Comparison of ENCODE assay signal across 8 cellular contexts in genomic region chr13:102774210-102774560, GRCh38. TPM values are rescaled to one million over a fixed set of nuclear protein-coding genes. Genes with fewer than 3 reads are reported as not detected.
DNase-seq lines count a peak whose midpoint lies in the region; ATAC-seq and TF ChIP-seq lines count a peak whose summit lies in the region.

No MANE protein-coding gene starts in this region.

- H3K27ac ChIP-seq in body of pancreas (peak overlapping the region in 3 of 4 donors; percentile 70 to 87 (median 75)), lung (ENCODE audit: low read depth in 1 of 2, low read length in 1 of 2) (peak overlapping the region; percentile 85 to 88), upper lobe of right lung (peak overlapping the region; percentile 67)

- H3K4me3 ChIP-seq in body of pancreas = peak overlapping the region; percentile 54 to 76
- peak overlapping the region; percentile 79 for H3K4me3 ChIP-seq in lung
- H3K4me3 ChIP-seq in upper lobe of right lung = peak overlapping the region; percentile 73

- no peak for DNase-seq in activated T-cell treated with anti-CD3 and anti-CD28 coated beads, Interleukin-2, amount 50 U/mL, for 24 hours
- no peak for DNase-seq in activated T-cell treated with anti-CD3 and anti-CD28 coated beads, Interleukin-2, amount 50 U/mL, for 48 hours
- DNase-seq in body of pancreas (peak in 1 of 4 donors; percentile 14), lung (ENCODE audit: low spot score) (no peak), upper lobe of right lung (no peak), DMS153 (lab: John Stamatoyannopoulos, UW) (no peak), COLO668 (lab: John Stamatoyannopoulos, UW; ENCODE audit: unreplicated experiment) (no peak), H4 (ENCODE audit: low spot score) (no peak)

- no peaks in the 10 kb centered on the region for H3K27me3 ChIP-seq in body of pancreas
- H3K27me3 ChIP-seq in lung (ENCODE audit: control insufficient read depth, insufficient read depth) = no peaks in the 10 kb centered on the region
- H3K27me3 ChIP-seq in upper lobe of right lung = no peaks in the 10 kb centered on the region

- H3K4me3 Mint-ChIP-seq in activated T-cell treated with anti-CD3 and anti-CD28 coated beads, Interleukin-2, amount 50 U/mL, for 24 hours = peak overlapping the region; percentile 90

- 68 to 78% methylated on average over 26 of the region's 26 CpGs for WGBS in body of pancreas, 2 donors
- WGBS in lung, 2 donors = 69 to 77% methylated on average over 22 to 26 of the region's 26 CpGs

- ATAC-seq in body of pancreas (no peak), lung (ENCODE audit: insufficient read depth, low FRiP score) (no peak), upper lobe of right lung (no peak)

- H3K9me3 ChIP-seq in body of pancreas (no peaks in the 10 kb centered on the region), lung (ENCODE audit: control insufficient read depth in 2 of 2, insufficient read depth in 1 of 2, low read length in 1 of 2) (no peaks in the 10 kb centered on the region), upper lobe of right lung (no peaks in the 10 kb centered on the region)

- TF ChIP-seq CTCF in body of pancreas (IDR thresholded peaks at IDR 0.05) (no peak), lung (IDR thresholded peaks at IDR 0.05; ENCODE audit: control extremely low read depth, extremely low read depth) (no peak), upper lobe of right lung (IDR thresholded peaks at IDR 0.05) (no peak)

- TF ChIP-seq POLR2A in body of pancreas (IDR thresholded peaks at IDR 0.05) = no peak

- intact Hi-C loops in body of pancreas (cut with DNase I) = no loop called here
- intact Hi-C loops in upper lobe of right lung (cut with DNase I) = no loop called here

- H3K36me3 ChIP-seq in body of pancreas (replicated peaks in 1 of 2; ENCODE audit: insufficient read depth in 1 of 2, low read depth in 2 of 2) = no peaks in the 10 kb centered on the region
- no peaks in the 10 kb centered on the region for H3K36me3 ChIP-seq in lung (ENCODE audit: control insufficient read depth in 2 of 2, insufficient read depth in 2 of 2, low read length in 2 of 2)
- no peaks in the 10 kb centered on the region for H3K36me3 ChIP-seq in upper lobe of right lung

- no peaks in the 10 kb centered on the region for H3K9me3 Mint-ChIP-seq in activated T-cell treated with anti-CD3 and anti-CD28 coated beads, Interleukin-2, amount 50 U/mL, for 24 hours

- peaks cover 56% of the 10 kb centered on the region for H3K4me1 Mint-ChIP-seq in activated T-cell treated with anti-CD3 and anti-CD28 coated beads, Interleukin-2, amount 50 U/mL, for 24 hours (ENCODE audit: low read depth)

- peaks cover 26% of the 10 kb centered on the region for H3K36me3 Mint-ChIP-seq in activated T-cell treated with anti-CD3 and anti-CD28 coated beads, Interleukin-2, amount 50 U/mL, for 24 hours (ENCODE audit: low read depth)

- no peaks in the 10 kb centered on the region for H3K27me3 Mint-ChIP-seq in activated T-cell treated with anti-CD3 and anti-CD28 coated beads, Interleukin-2, amount 50 U/mL, for 24 hours

- peak overlapping the region; percentile 90 for H3K27ac Mint-ChIP-seq in activated T-cell treated with anti-CD3 and anti-CD28 coated beads, Interleukin-2, amount 50 U/mL, for 24 hours

- H3K4me1 ChIP-seq in body of pancreas (peaks cover 11% of the 10 kb centered on the region), lung (ENCODE audit: control insufficient read depth in 2 of 2, insufficient read depth in 2 of 2, low read length in 2 of 2) (peaks cover 0 to 9% of the 10 kb centered on the region in 2 donors), upper lobe of right lung (peaks cover 5% of the 10 kb centered on the region)

RNA-seq across cellular contexts. Expression of gene TEX30, which starts 0.6 kb away (rescaled TPM):
- total RNA-seq in body of pancreas (1 to 10 TPM; 3.6 to 4.2 TPM), lung (10 to 100 TPM in 1 of 2 donors, 1 to 10 TPM in 1; 5.1 to 10.2 TPM), upper lobe of right lung (5.8 TPM)
- polyA plus RNA-seq in lung = 10 to 100 TPM in 1 of 2 donors, 1 to 10 TPM in 1; 6.9 to 12.4 TPM
- total RNA-seq in H4 (2014; rRNA removed; shearing (Covaris generic)) = 32.0 and 36.1 TPM in 2 replicates

RNA-seq across cellular contexts. Expression of gene POGLUT2, which starts 24.6 kb away (rescaled TPM):
- total RNA-seq in body of pancreas = 1 to 10 TPM in 1 of 2 donors, not detected in 1; 4.2 TPM
- 10 to 100 TPM in 1 of 2 donors, 1 to 10 TPM in 1; 4.6 to 13.9 TPM for total RNA-seq in lung
- 1 to 10 TPM; 1.4 to 4.5 TPM for polyA plus RNA-seq in lung
- total RNA-seq in upper lobe of right lung = 5.1 TPM
- total RNA-seq in H4 (2014; rRNA removed; shearing (Covaris generic)) = 14.9 and 22.2 TPM in 2 replicates

RNA-seq across cellular contexts. Expression of gene BIVM, which starts 24.7 kb away (rescaled TPM):
- total RNA-seq in body of pancreas = 10 to 100 TPM; 15.8 to 18.9 TPM
- 10 to 100 TPM; 14.8 to 38.4 TPM for total RNA-seq in lung
- 10 to 100 TPM in 1 of 2 donors, 1 to 10 TPM in 1; 5.5 to 11.5 TPM for polyA plus RNA-seq in lung
- total RNA-seq in upper lobe of right lung = 16.1 TPM
- 1.4 and 6.3 TPM in 2 replicates for total RNA-seq in H4 (2014; rRNA removed; shearing (Covaris generic))
